11 cellular contexts compared by ENCODE assay signal in the genomic region with DNA sequence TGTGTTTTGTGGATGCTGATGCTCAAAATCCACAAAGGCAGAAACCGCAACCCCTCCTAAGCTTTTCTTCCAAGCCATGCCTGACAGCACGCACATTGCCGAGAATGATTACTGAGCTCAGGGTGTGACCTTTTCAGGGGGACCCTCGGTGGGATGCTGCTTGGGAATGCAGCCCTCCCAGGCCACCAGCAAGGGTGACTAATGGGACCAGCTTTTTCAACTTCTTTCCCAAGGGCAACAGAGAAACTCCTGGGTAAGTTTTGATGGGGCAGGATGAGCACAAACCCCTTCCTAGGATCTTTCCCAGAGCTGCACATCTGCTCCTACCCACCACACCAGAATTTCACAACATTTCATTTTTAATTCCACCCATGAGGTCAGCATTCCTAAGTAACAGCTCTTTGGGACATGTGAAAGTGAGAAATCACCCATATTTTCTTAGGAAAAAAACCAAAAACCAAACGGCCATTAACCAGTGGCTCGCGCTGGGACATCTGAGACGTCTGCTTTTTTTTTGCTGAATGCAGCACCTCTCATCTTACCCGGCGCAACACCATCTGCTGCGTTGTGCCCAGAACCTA.
DNase-seq lines count a peak whose midpoint lies in the region; ATAC-seq and TF ChIP-seq lines count a peak whose summit lies in the region.
"Had no signal": no experiment of that assay in that cellular context is flagged by ENCODE, and none has a peak within 500 bp of the region (broad histone marks: within the 10 kb centered on the region; RNA-seq: fewer than 3 reads in every experiment).

No MANE protein-coding gene starts in this region.

- H2AFZ ChIP-seq in mesenchymal stem cell (ENCODE audit: low read depth, low read length): no peak overlapping the region

- intact Hi-C loops in Right ventricle myocardium superior (cut with DNase I): no loop called here

- peaks cover 5 to 12% (median 7%) of the 10 kb centered on the region in 5 experiments for H3K9me3 Mint-ChIP-seq in brain
- H3K9me3 Mint-ChIP-seq: activated T-helper 17 cell treated with anti-CD3 and anti-CD28 coated beads, Interleukin-2, amount 50 U/mL, for 72 hours; dendritic cell treated with granulocyte-macrophage colony-stimulating factor and Interleukin-4, amounts not matched to agents 40 ng/mL and 50 ng/mL, for 4 days; natural killer cell had no signal

- H3K4me1 Mint-ChIP-seq in brain: peaks cover 76% of the 10 kb centered on the region

- no peak overlapping the region for H2BK15ac ChIP-seq in mesenchymal stem cell (ENCODE audit: low read depth, poor library complexity, severe bottlenecking)

- no peak overlapping the region for H4K91ac ChIP-seq in mesenchymal stem cell (ENCODE audit: low read length)

- no peaks in the 10 kb centered on the region for H3K79me1 ChIP-seq in mesenchymal stem cell (replicated peaks; ENCODE audit: low read length, poor library complexity, severe bottlenecking)

- H3K4me3 ChIP-seq in AG09309 (ENCODE audit: control insufficient read depth, low read depth, low read length): no peak overlapping the region
- H3K4me3 ChIP-seq in mesenchymal stem cell (ENCODE audit: insufficient read depth in 1 of 2, low read depth in 1 of 2, low read length in 2 of 2): peak overlapping the region in 1 of 2 experiments; percentile 45

- ATAC-seq in Right ventricle myocardium superior (ENCODE audit: poor library complexity): no peak
- ATAC-seq: activated T-helper 17 cell treated with anti-CD3 and anti-CD28 coated beads, Interleukin-2, amount 50 U/mL, for 72 hours; natural killer cell had no signal

- H2BK120ac ChIP-seq in mesenchymal stem cell (ENCODE audit: low read depth, low read length): no peak overlapping the region

- TF ChIP-seq CTCF in AG09309 (IDR thresholded peaks at IDR 0.05; ENCODE audit: control insufficient read depth, insufficient read depth, low read depth, low read length, missing control alignments) (no peak), brain (conservative IDR thresholded peaks at IDR 0.05) (no peak)

- peak overlapping the region; percentile 90 for H3K9ac ChIP-seq in mesenchymal stem cell (ENCODE audit: low read length)

- no peak overlapping the region for H3K4ac ChIP-seq in mesenchymal stem cell (ENCODE audit: low read depth in 1 of 2, low read length in 2 of 2)

- peak overlapping the region; percentile 14 for H2AK5ac ChIP-seq in mesenchymal stem cell (ENCODE audit: low read length, severe bottlenecking)

- H3K4me3 Mint-ChIP-seq in brain: peak overlapping the region; percentile 18 to 54 (median 31)
- H3K4me3 Mint-ChIP-seq: activated T-helper 17 cell treated with anti-CD3 and anti-CD28 coated beads, Interleukin-2, amount 50 U/mL, for 72 hours; dendritic cell treated with granulocyte-macrophage colony-stimulating factor and Interleukin-4, amounts not matched to agents 40 ng/mL and 50 ng/mL, for 4 days; natural killer cell had no signal

- peak overlapping the region in 1 of 2 experiments; percentile 7 for H3K14ac ChIP-seq in mesenchymal stem cell (ENCODE audit: low read length in 2 of 2)

- H3K4me2 ChIP-seq in mesenchymal stem cell (ENCODE audit: low read length, poor library complexity, severe bottlenecking): peak overlapping the region; percentile 62

- peaks cover 5% of the 10 kb centered on the region for H3K4me1 ChIP-seq in mesenchymal stem cell (ENCODE audit: control insufficient read depth, insufficient read depth, low read depth, low read length)

- H3K27me3 Mint-ChIP-seq in brain: peaks cover 8% of the 10 kb centered on the region
- H3K27me3 Mint-ChIP-seq: activated T-helper 17 cell treated with anti-CD3 and anti-CD28 coated beads, Interleukin-2, amount 50 U/mL, for 72 hours had no signal

- 74% methylated on average over 11 of the region's 11 CpGs for WGBS in mesenchymal stem cell

- H2BK12ac ChIP-seq in mesenchymal stem cell (ENCODE audit: low read length in 2 of 2): no peak overlapping the region

- H3K9me3 ChIP-seq in mesenchymal stem cell (ENCODE audit: control insufficient read depth, low read length): no peaks in the 10 kb centered on the region

- no peak overlapping the region for H4K8ac ChIP-seq in mesenchymal stem cell (ENCODE audit: low read length)

- no peak overlapping the region for H3K23ac ChIP-seq in mesenchymal stem cell (ENCODE audit: low read length in 2 of 2)

- H3K18ac ChIP-seq in mesenchymal stem cell (ENCODE audit: low read depth in 1 of 2, low read length in 2 of 2): no peak overlapping the region

- no peaks in the 10 kb centered on the region for H3K27me3 ChIP-seq in mesenchymal stem cell (ENCODE audit: control insufficient read depth in 1 of 2, insufficient read depth in 1 of 2, low read length in 2 of 2)

- H3K27ac ChIP-seq in mesenchymal stem cell (ENCODE audit: low read length, poor library complexity, severe bottlenecking): peak overlapping the region; percentile 89

- DNase-seq in AG09309 (ENCODE audit: low read depth) (peak; percentile 87), HT1080 (ENCODE audit: low read depth) (peak; percentile 30), mesenchymal stem cell (peak; percentile 26), epidermal melanocyte (ENCODE audit: insufficient read length, low spot score) (no peak), T1000 (lab: John Stamatoyannopoulos, UW) (no peak), DMS153 treated with DMSO at 0.1 percent for 48 hours (lab: John Stamatoyannopoulos, UW; ENCODE audit: unreplicated experiment) (no peak), Right ventricle myocardium superior (no peak)
- DNase-seq: natural killer cell had no signal

- peak overlapping the region; percentile 68 to 93 (median 80) for H3K27ac Mint-ChIP-seq in brain
- H3K27ac Mint-ChIP-seq: activated T-helper 17 cell treated with anti-CD3 and anti-CD28 coated beads, Interleukin-2, amount 50 U/mL, for 72 hours; dendritic cell treated with granulocyte-macrophage colony-stimulating factor and Interleukin-4, amounts not matched to agents 40 ng/mL and 50 ng/mL, for 4 days; natural killer cell had no signal

- no peaks in the 10 kb centered on the region for H3K36me3 Mint-ChIP-seq in brain
- H3K36me3 Mint-ChIP-seq: natural killer cell had no signal

- H2BK5ac ChIP-seq in mesenchymal stem cell (ENCODE audit: low read depth, low read length, poor library complexity, severe bottlenecking): peak overlapping the region; percentile 5

- H3K36me3 ChIP-seq in mesenchymal stem cell (ENCODE audit: control insufficient read depth in 1 of 2, insufficient read depth in 2 of 2, low read depth in 1 of 2, low read length in 2 of 2): no peaks in the 10 kb centered on the region

Comparison
In these comparisons a context has a peak if more than half of its experiments do, and no peak if none do; other contexts are left out.
1. DNase-seq: peak in AG09309 (single experiment), HT1080 (single experiment) and mesenchymal stem cell (single experiment); none in epidermal melanocyte (single experiment), T1000 (single experiment), DMS153 treated with DMSO at 0.1 percent for 48 hours (single experiment) and Right ventricle myocardium superior (single experiment).